ENCODE assay signal across 11 cellular contexts in genomic region chrX:47200385-47201150, GRCh38. TPM values are rescaled to one million over a fixed set of nuclear protein-coding genes. Genes with fewer than 3 reads are reported as not detected.
DNase-seq lines count a peak whose midpoint lies in the region; ATAC-seq and TF ChIP-seq lines count a peak whose summit lies in the region.
"Had no signal": no experiment of that assay in that cellular context is flagged by ENCODE, and none has a peak within 500 bp of the region (broad histone marks: within the 10 kb centered on the region; RNA-seq: fewer than 3 reads in every experiment).

No MANE protein-coding gene starts in this region.

- H3K36me3 ChIP-seq in SJCRH30, result peaks cover 11% of the 10 kb centered on the region
- peaks cover 10 to 73% of the 10 kb centered on the region in 2 donors for H3K36me3 ChIP-seq in gastrocnemius medialis

- in situ Hi-C loops in gastrocnemius medialis (cut with MboI; ENCODE audit: low sequenced_read_pairs in 4 of 4), result loop anchor here in 2 of 4 donors (25.0 kb wide), 2 partner anchors 312 to 337 kb away; no protein-coding TSS in a partner anchor

- H3K27ac ChIP-seq in SJCRH30 (peak overlapping the region; percentile 54), gastrocnemius medialis (peak overlapping the region; percentile 82 to 100 (median 98))

- no peaks in the 10 kb centered on the region for H3K27me3 ChIP-seq in SJCRH30
- H3K27me3 ChIP-seq in gastrocnemius medialis, result no peaks in the 10 kb centered on the region

- peaks cover 23% of the 10 kb centered on the region for H3K4me1 Mint-ChIP-seq in activated CD8-positive, alpha-beta memory T cell treated with anti-CD3 and anti-CD28 coated beads, Interleukin-2, amount 10 ng/mL, durations not matched to agents 7 days and 5 days
- peaks cover 34% of the 10 kb centered on the region for H3K4me1 Mint-ChIP-seq in osteocyte (ENCODE audit: unreplicated experiment)

- H3K9me3 ChIP-seq in SJCRH30 (replicated peaks) (no peaks in the 10 kb centered on the region), gastrocnemius medialis (no peaks in the 10 kb centered on the region)

- DNase-seq in GM04503 (ENCODE audit: low read depth) (peak; percentile 58), SJCRH30 (peak; percentile 53 to 62), fibroblast of pulmonary artery (ENCODE audit: low read depth) (peak; percentile 50), gastrocnemius medialis (peak; percentile 61 to 86), NCI-H345 treated with DMSO at 0.1 percent for 48 hours (lab: John Stamatoyannopoulos, UW; ENCODE audit: unreplicated experiment) (no peak), GF-D8 (lab: John Stamatoyannopoulos, UW) (no peak), osteocyte (ENCODE audit: extremely low spot score, unreplicated experiment) (no peak)
- DNase-seq in activated CD8-positive, alpha-beta memory T cell treated with anti-CD3 and anti-CD28 coated beads, Interleukin-2, amount 10 ng/mL, durations not matched to agents 7 days and 5 days, result no peak
- DNase-seq: activated effector memory CD4-positive, alpha-beta T cell treated with anti-CD3 and anti-CD28 coated beads, Interleukin-2, amount 50 U/mL, for 16 hours; natural killer cell; NCI-H2029 treated with DMSO at 0.1 percent for 48 hours had no signal

- TF ChIP-seq CTCF in fibroblast of pulmonary artery (IDR thresholded peaks at IDR 0.05; ENCODE audit: low read length, missing control alignments) (peak; percentile 14), gastrocnemius medialis (IDR thresholded peaks at IDR 0.05 in 4 of 5, conservative IDR thresholded peaks at IDR 0.05 in 1 of 5) (peak in 2 of 5 experiments; percentile 26 to 31), osteocyte (IDR thresholded peaks at IDR 0.05) (no peak)

- no peak for TF ChIP-seq POLR2A in gastrocnemius medialis (IDR thresholded peaks at IDR 0.05)

- no peaks in the 10 kb centered on the region for H3K9me3 Mint-ChIP-seq in activated CD8-positive, alpha-beta memory T cell treated with anti-CD3 and anti-CD28 coated beads, Interleukin-2, amount 10 ng/mL, durations not matched to agents 7 days and 5 days (ENCODE audit: low read depth)
- H3K9me3 Mint-ChIP-seq in osteocyte (ENCODE audit: unreplicated experiment), result no peaks in the 10 kb centered on the region
- H3K9me3 Mint-ChIP-seq: natural killer cell had no signal

- no peak overlapping the region for H3K4me3 ChIP-seq in SJCRH30
- H3K4me3 ChIP-seq in fibroblast of pulmonary artery (replicated peaks; ENCODE audit: low read depth, low read length), result no peak overlapping the region
- no peak overlapping the region for H3K4me3 ChIP-seq in gastrocnemius medialis

- peaks cover 51% of the 10 kb centered on the region for H3K36me3 Mint-ChIP-seq in activated CD8-positive, alpha-beta memory T cell treated with anti-CD3 and anti-CD28 coated beads, Interleukin-2, amount 10 ng/mL, durations not matched to agents 7 days and 5 days
- H3K36me3 Mint-ChIP-seq in osteocyte (ENCODE audit: unreplicated experiment), result peaks cover 57% of the 10 kb centered on the region

- no peak overlapping the region for H3K4me3 Mint-ChIP-seq in activated CD8-positive, alpha-beta memory T cell treated with anti-CD3 and anti-CD28 coated beads, Interleukin-2, amount 10 ng/mL, durations not matched to agents 7 days and 5 days
- no peak overlapping the region for H3K4me3 Mint-ChIP-seq in osteocyte (ENCODE audit: unreplicated experiment)
- H3K4me3 Mint-ChIP-seq: natural killer cell had no signal

- CTCF ChIA-PET in activated CD8-positive, alpha-beta memory T cell treated with anti-CD3 and anti-CD28 coated beads, Interleukin-2, amount 10 ng/mL, durations not matched to agents 7 days and 5 days (lab: Charles Lee), result no interaction called here

- no peaks in the 10 kb centered on the region; the same call in 1 of the 2 replicates for H3K4me1 ChIP-seq in SJCRH30
- peaks cover 29 to 36% of the 10 kb centered on the region in 2 donors for H3K4me1 ChIP-seq in gastrocnemius medialis

- H3K27ac Mint-ChIP-seq in activated CD8-positive, alpha-beta memory T cell treated with anti-CD3 and anti-CD28 coated beads, Interleukin-2, amount 10 ng/mL, durations not matched to agents 7 days and 5 days, result no peak overlapping the region
- H3K27ac Mint-ChIP-seq in osteocyte (ENCODE audit: unreplicated experiment), result no peak overlapping the region

- intact Hi-C loops in gastrocnemius medialis (cut with DNase I; ENCODE audit: low total_unique reads), result no loop called here

- ATAC-seq in gastrocnemius medialis, result peak; percentile 95 to 97
- ATAC-seq in activated CD8-positive, alpha-beta memory T cell treated with anti-CD3 and anti-CD28 coated beads, Interleukin-2, amount 10 ng/mL, durations not matched to agents 7 days and 5 days, result no peak
- ATAC-seq: natural killer cell had no signal

- no peaks in the 10 kb centered on the region for H3K27me3 Mint-ChIP-seq in activated CD8-positive, alpha-beta memory T cell treated with anti-CD3 and anti-CD28 coated beads, Interleukin-2, amount 10 ng/mL, durations not matched to agents 7 days and 5 days
- no peaks in the 10 kb centered on the region for H3K27me3 Mint-ChIP-seq in osteocyte (ENCODE audit: unreplicated experiment)

RNA-seq across cellular contexts. Expression of gene UBA1, which starts 6.9 kb away (rescaled TPM):
- 152 and 158 TPM in 2 replicates for total RNA-seq in SJCRH30 (2014; rRNA removed; shearing (Covaris generic))
- total RNA-seq in gastrocnemius medialis (100 to 1,000 TPM; 113 to 181 (median 162) TPM), osteocyte (347 and 350 TPM in 2 replicates)
- total RNA-seq in activated CD8-positive, alpha-beta memory T cell treated with anti-CD3 and anti-CD28 coated beads, Interleukin-2, amount 10 ng/mL, durations not matched to agents 7 days and 5 days, result 100 to 1,000 TPM; 177 to 204 TPM

RNA-seq across cellular contexts. Expression of gene CDK16, which starts 17.9 kb away (rescaled TPM):
- 68.5 and 71.8 TPM in 2 replicates for total RNA-seq in SJCRH30 (2014; rRNA removed; shearing (Covaris generic))
- total RNA-seq in gastrocnemius medialis (100 to 1,000 TPM; 124 to 208 (median 178) TPM), osteocyte (174 and 177 TPM in 2 replicates)
- 10 to 100 TPM; 61.4 to 80.6 TPM for total RNA-seq in activated CD8-positive, alpha-beta memory T cell treated with anti-CD3 and anti-CD28 coated beads, Interleukin-2, amount 10 ng/mL, durations not matched to agents 7 days and 5 days

RNA-seq across cellular contexts. Expression of gene USP11, which starts 32.2 kb away (rescaled TPM):
- 51.0 and 53.4 TPM in 2 replicates for total RNA-seq in SJCRH30 (2014; rRNA removed; shearing (Covaris generic))
- total RNA-seq in gastrocnemius medialis (10 to 100 TPM; 17.0 to 35.3 (median 25.0) TPM), osteocyte (194 and 203 TPM in 2 replicates)
- 10 to 100 TPM; 54.8 to 72.7 TPM for total RNA-seq in activated CD8-positive, alpha-beta memory T cell treated with anti-CD3 and anti-CD28 coated beads, Interleukin-2, amount 10 ng/mL, durations not matched to agents 7 days and 5 days

RNA-seq across cellular contexts. Expression of gene RBM10, which starts 55.5 kb away (rescaled TPM):
- total RNA-seq in SJCRH30 (2014; rRNA removed; shearing (Covaris generic)), result 51.7 and 52.3 TPM in 2 replicates
- total RNA-seq in gastrocnemius medialis (10 to 100 TPM; 18.7 to 49.3 (median 23.5) TPM), osteocyte (36.9 and 37.6 TPM in 2 replicates)
- total RNA-seq in activated CD8-positive, alpha-beta memory T cell treated with anti-CD3 and anti-CD28 coated beads, Interleukin-2, amount 10 ng/mL, durations not matched to agents 7 days and 5 days, result 10 to 100 TPM; 64.9 to 65.6 TPM

RNA-seq across cellular contexts. Expression of gene NDUFB11, which starts 56.1 kb away (rescaled TPM):
- total RNA-seq in SJCRH30 (2014; rRNA removed; shearing (Covaris generic)), result 92.7 and 122 TPM in 2 replicates
- total RNA-seq in gastrocnemius medialis, result 100 to 1,000 TPM; 105 to 172 (median 168) TPM
- total RNA-seq in activated CD8-positive, alpha-beta memory T cell treated with anti-CD3 and anti-CD28 coated beads, Interleukin-2, amount 10 ng/mL, durations not matched to agents 7 days and 5 days, result 10 to 100 TPM; 82.7 to 97.6 TPM
- 79.8 and 83.6 TPM in 2 replicates for total RNA-seq in osteocyte

Comparison
In these comparisons a context has a peak if more than half of its experiments do, and no peak if none do; other contexts are left out.
1. DNase-seq: peak in GM04503 (single experiment), SJCRH30 (2 of 2), fibroblast of pulmonary artery (single experiment) and gastrocnemius medialis (2 of 2); none in NCI-H345 treated with DMSO at 0.1 percent for 48 hours (single experiment), activated CD8-positive, alpha-beta memory T cell treated with anti-CD3 and anti-CD28 coated beads, Interleukin-2, amount 10 ng/mL, durations not matched to agents 7 days and 5 days (single experiment), GF-D8 (single experiment) and osteocyte (single experiment).